ENCODE assay signal across 9 cellular contexts in genomic region chr5:168227973-168228615, GRCh38.
DNase-seq lines count a peak whose midpoint lies in the region; ATAC-seq and TF ChIP-seq lines count a peak whose summit lies in the region.
"Had no signal": no experiment of that assay in that cellular context is flagged by ENCODE, and none has a peak within 500 bp of the region (broad histone marks: within the 10 kb centered on the region; RNA-seq: fewer than 3 reads in every experiment).

No MANE protein-coding gene starts in this region.

- H3K27ac ChIP-seq in body of pancreas: no peak overlapping the region

- no peaks in the 10 kb centered on the region for H3K4me1 ChIP-seq in body of pancreas

- no peaks in the 10 kb centered on the region for H3K36me3 ChIP-seq in body of pancreas (replicated peaks in 1 of 2; ENCODE audit: insufficient read depth in 1 of 2, low read depth in 2 of 2)

- no peaks in the 10 kb centered on the region for H3K9me3 ChIP-seq in body of pancreas

- WGBS in body of pancreas, 2 donors: 71 to 73% methylated on average over 9 of the region's 9 CpGs

- DNase-seq in choroid plexus epithelial cell (ENCODE audit: low read depth) (peak; percentile 5), NCI-H1105 treated with DMSO at 0.1 percent for 48 hours (lab: John Stamatoyannopoulos, UW) (no peak), NCI-H2081 (lab: John Stamatoyannopoulos, UW) (no peak), body of pancreas (no peak), NCI-H510A treated with DMSO at 0.1 percent for 48 hours (lab: John Stamatoyannopoulos, UW) (no peak)
- DNase-seq: aorta had no signal

- peak; percentile 99 for ATAC-seq in GM18499 (IDR thresholded peaks at IDR 0.05; ENCODE audit: insufficient read depth, unreplicated experiment)
- ATAC-seq in GM21447 (IDR thresholded peaks at IDR 0.05; ENCODE audit: unreplicated experiment): peak; percentile 100
- peak; percentile 100 for ATAC-seq in HG03442 (IDR thresholded peaks at IDR 0.05; ENCODE audit: unreplicated experiment)
- no peak for ATAC-seq in body of pancreas

- TF ChIP-seq CTCF in choroid plexus epithelial cell (conservative IDR thresholded peaks at IDR 0.05; ENCODE audit: low read depth, low read length): no peak
- TF ChIP-seq CTCF in body of pancreas (IDR thresholded peaks at IDR 0.05): no peak

- no peak for TF ChIP-seq POLR2A in body of pancreas (IDR thresholded peaks at IDR 0.05)

- no peaks in the 10 kb centered on the region for H3K27me3 ChIP-seq in body of pancreas

- H3K4me3 ChIP-seq in choroid plexus epithelial cell (ENCODE audit: low read depth, low read length): no peak overlapping the region
- H3K4me3 ChIP-seq in body of pancreas: no peak overlapping the region

- intact Hi-C loops in body of pancreas (cut with DNase I): loop anchor here (10.0 kb wide), 1 partner anchor 503 kb away; no protein-coding TSS in a partner anchor
